In the genomic region with DNA sequence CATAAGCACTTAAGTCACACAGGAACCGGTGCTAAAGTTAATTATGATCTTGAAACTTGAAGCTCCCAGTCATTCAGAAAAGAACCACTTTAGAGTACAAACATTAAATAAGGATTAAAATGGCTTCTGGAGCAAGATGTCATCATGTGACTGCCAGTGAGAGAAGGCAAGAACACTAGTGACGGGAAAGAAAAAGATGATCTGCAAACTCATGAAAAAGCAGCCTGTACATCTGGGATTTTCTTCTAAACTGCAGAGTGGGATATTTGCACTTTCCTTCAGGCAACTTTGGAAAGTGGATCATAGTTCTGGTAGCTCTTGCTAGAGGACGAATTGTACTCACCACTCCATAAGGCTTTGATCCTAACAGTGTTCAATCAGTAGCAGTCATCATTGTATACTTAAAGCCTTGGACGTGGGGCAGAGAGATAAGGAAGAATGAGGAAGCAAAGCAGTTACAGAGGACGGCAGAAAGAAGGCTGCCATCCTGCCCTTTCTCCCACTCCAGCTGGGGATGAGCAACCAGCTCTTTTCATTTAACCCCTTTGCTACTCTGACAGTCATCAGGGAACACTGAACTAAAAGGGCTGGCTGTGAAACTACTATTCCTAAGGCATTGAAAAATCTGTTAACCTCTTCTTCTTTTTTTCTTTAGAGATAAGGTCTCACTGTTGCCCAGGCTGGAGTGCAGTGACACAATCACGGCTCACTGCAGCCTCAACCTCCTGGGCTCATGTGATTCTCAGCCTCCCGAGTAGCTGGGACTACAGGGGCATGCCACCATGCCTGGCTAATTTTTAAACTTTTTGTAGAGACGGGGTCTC, we compare ENCODE assay signal across 12 cellular contexts. TPM values are rescaled to one million over a fixed set of nuclear protein-coding genes. Genes with fewer than 3 reads are reported as not detected.
A peak's percentile ranks its signal among the peaks of the same experiment; 100 is the strongest.
DNase-seq lines count a peak whose midpoint lies in the region; ATAC-seq lines count a peak whose summit lies in the region.
"Had no signal": no experiment of that assay in that cellular context is flagged by ENCODE, and none has a peak within 500 bp of the region (broad histone marks: within the 10 kb centered on the region; RNA-seq: fewer than 3 reads in every experiment).

No MANE protein-coding gene starts in this region.

- H3K4ac ChIP-seq in neuronal stem cell (ENCODE audit: low read length): no peak overlapping the region

- no peaks in the 10 kb centered on the region for H3K27me3 ChIP-seq in CD4-positive, alpha-beta memory T cell (ENCODE audit: insufficient read depth, low read length)
- no peaks in the 10 kb centered on the region for H3K27me3 ChIP-seq in neuronal stem cell (ENCODE audit: control insufficient read depth in 3 of 3, insufficient read depth in 3 of 3, low read depth in 1 of 3, low read length in 3 of 3)
- no peaks in the 10 kb centered on the region for H3K27me3 ChIP-seq in MG63

- H2BK120ac ChIP-seq in neuronal stem cell (ENCODE audit: low read depth, low read length): no peak overlapping the region

- H3K27ac ChIP-seq in CD4-positive, alpha-beta memory T cell (ENCODE audit: low read depth, low read length): no peak overlapping the region
- H3K27ac ChIP-seq in neuronal stem cell (replicated peaks; ENCODE audit: low read length): no peak overlapping the region
- H3K27ac ChIP-seq: KMS-11 had no signal

- no peaks in the 10 kb centered on the region for H3K27me3 Mint-ChIP-seq in CD4-positive, alpha-beta memory T cell
- H3K27me3 Mint-ChIP-seq in effector memory CD8-positive, alpha-beta T cell: no peaks in the 10 kb centered on the region

- peak overlapping the region; percentile 30 to 82 (median 56) for H3K27ac Mint-ChIP-seq in CD4-positive, alpha-beta memory T cell
- H3K27ac Mint-ChIP-seq in effector memory CD8-positive, alpha-beta T cell: peak overlapping the region; percentile 89 to 91

- H3K18ac ChIP-seq in neuronal stem cell (ENCODE audit: low read length): no peak overlapping the region

- H2BK12ac ChIP-seq in neuronal stem cell (ENCODE audit: low read length): no peak overlapping the region

- peaks cover 9 to 26% (median 19%) of the 10 kb centered on the region in 4 donors for H3K4me1 Mint-ChIP-seq in CD4-positive, alpha-beta memory T cell
- peaks cover 2 to 23% of the 10 kb centered on the region in 2 donors for H3K4me1 Mint-ChIP-seq in effector memory CD8-positive, alpha-beta T cell (ENCODE audit: low read depth in 2 of 2)

- no peak overlapping the region for H2BK5ac ChIP-seq in neuronal stem cell (ENCODE audit: low read length)

- no peak overlapping the region for H3K14ac ChIP-seq in neuronal stem cell (ENCODE audit: low read length)

- H4K91ac ChIP-seq in neuronal stem cell (ENCODE audit: low read depth, low read length, poor library complexity): no peak overlapping the region

- H3K9me3 ChIP-seq in CD4-positive, alpha-beta memory T cell (ENCODE audit: control insufficient read depth in 1 of 2, low read length in 2 of 2): no peaks in the 10 kb centered on the region
- H3K9me3 ChIP-seq in neuronal stem cell (replicated peaks in 1 of 2; ENCODE audit: control insufficient read depth in 2 of 2, insufficient read depth in 1 of 2, low read depth in 1 of 2, low read length in 2 of 2) (peaks cover 2 to 16% of the 10 kb centered on the region in 2 donors), MG63 (no peaks in the 10 kb centered on the region; the same call in 1 of the 2 replicates)

- no peaks in the 10 kb centered on the region for H3K36me3 ChIP-seq in CD4-positive, alpha-beta memory T cell (ENCODE audit: insufficient read depth, low read length)
- H3K36me3 ChIP-seq in neuronal stem cell (replicated peaks in 1 of 2; ENCODE audit: control insufficient read depth in 2 of 2, insufficient read depth in 2 of 2, low read length in 2 of 2) (peaks cover 0 to 26% of the 10 kb centered on the region in 2 donors), MG63 (no peaks in the 10 kb centered on the region)

- H2BK15ac ChIP-seq in neuronal stem cell (ENCODE audit: low read length): no peak overlapping the region

- H4K8ac ChIP-seq in neuronal stem cell (ENCODE audit: low read depth, low read length): no peak overlapping the region

- no peak for ATAC-seq in effector memory CD8-positive, alpha-beta T cell (replicated peaks)
- ATAC-seq: activated naive CD4-positive, alpha-beta T cell treated with anti-CD3 and anti-CD28 coated beads, Interleukin-2, amount 50 U/mL, for 72 hours had no signal

- POLR2A ChIA-PET in CD4-positive, alpha-beta memory T cell (lab: Charles Lee; ENCODE audit: partially characterized antibody): interaction anchor here (1.8 to 2.2 kb wide), 2 partner anchors 18 to 54 kb away, joined by 8 to 12 read pairs; partner anchors contain the start of genes ABHD3 and MIB1

- H3K4me3 Mint-ChIP-seq in CD4-positive, alpha-beta memory T cell: no peak overlapping the region
- no peak overlapping the region for H3K4me3 Mint-ChIP-seq in effector memory CD8-positive, alpha-beta T cell

- peaks cover 28 to 35% of the 10 kb centered on the region in 2 donors for H3K36me3 Mint-ChIP-seq in CD4-positive, alpha-beta memory T cell
- H3K36me3 Mint-ChIP-seq in effector memory CD8-positive, alpha-beta T cell (ENCODE audit: insufficient read depth): peaks cover 25% of the 10 kb centered on the region

- H3K9me3 Mint-ChIP-seq in CD4-positive, alpha-beta memory T cell: peaks cover 0 to 20% (median 8%) of the 10 kb centered on the region in 8 donors
- peaks cover 0 to 1% of the 10 kb centered on the region in 2 donors for H3K9me3 Mint-ChIP-seq in effector memory CD8-positive, alpha-beta T cell

- WGBS in neuronal stem cell (ENCODE audit: extremely low coverage in 2 of 2, insufficient read length in 2 of 2, insufficient replicate concordance in 1 of 2), 2 donors: no CpG with 5 or more reads among the region's 8 CpGs

- CTCF ChIA-PET in CD4-positive, alpha-beta memory T cell (lab: Charles Lee; ENCODE audit: partially characterized antibody): interaction anchor here (3.1 kb wide), 1 partner anchor 86 kb away, joined by 11 read pairs; the partner anchor contains the start of gene ESCO1

- H3K79me1 ChIP-seq in neuronal stem cell (ENCODE audit: low read depth, low read length): no peaks in the 10 kb centered on the region

- H3K4me1 ChIP-seq in CD4-positive, alpha-beta memory T cell (ENCODE audit: insufficient read depth, low read length): peaks cover 37% of the 10 kb centered on the region
- H3K4me1 ChIP-seq in neuronal stem cell (ENCODE audit: control insufficient read depth in 2 of 2, insufficient read depth in 1 of 2, low read depth in 1 of 2, low read length in 2 of 2): peaks cover 3 to 11% of the 10 kb centered on the region in 2 donors

- H3K23ac ChIP-seq in neuronal stem cell (ENCODE audit: low read depth, low read length, poor library complexity): no peak overlapping the region

- DNase-seq in CD4-positive, alpha-beta memory T cell: no peak
- DNase-seq in NCI-H2107 (lab: John Stamatoyannopoulos, UW) (peak; percentile 5), neuronal stem cell (ENCODE audit: low spot score) (no peak), ureter (ENCODE audit: low spot score) (no peak), amniotic stem cell (lab: John Stamatoyannopoulos, UW) (no peak), MG63 (no peak)
- DNase-seq in effector memory CD8-positive, alpha-beta T cell: no peak
- DNase-seq in activated CD8-positive, alpha-beta memory T cell treated with anti-CD3 and anti-CD28 coated beads for 24 hours: no peak
- DNase-seq: activated CD4-positive, CD25-positive, alpha-beta regulatory T cell; EL had no signal

- H2AK5ac ChIP-seq in neuronal stem cell (ENCODE audit: low read depth, low read length): no peak overlapping the region

- intact Hi-C loops in CD4-positive, alpha-beta memory T cell (cut with micrococcal nuclease): no loop called here

- H2AFZ ChIP-seq in neuronal stem cell (ENCODE audit: low read length): peak overlapping the region; percentile 35

- no peak overlapping the region for H3K4me2 ChIP-seq in neuronal stem cell (ENCODE audit: insufficient read depth, low read length, poor library complexity, severe bottlenecking)
- H3K4me2 ChIP-seq: KMS-11 had no signal

- no peak overlapping the region for H3K4me3 ChIP-seq in CD4-positive, alpha-beta memory T cell (ENCODE audit: low read length in 2 of 2)
- H3K4me3 ChIP-seq in neuronal stem cell (ENCODE audit: low read length in 2 of 2) (no peak overlapping the region), MG63 (no peak overlapping the region)

- H3K9ac ChIP-seq in neuronal stem cell (ENCODE audit: low read depth, low read length, poor library complexity): no peak overlapping the region
- H3K9ac ChIP-seq: KMS-11 had no signal

RNA-seq across cellular contexts. Expression of gene ABHD3, which starts 18.1 kb away (rescaled TPM):
- 10 to 100 TPM; 63.0 to 65.6 TPM for total RNA-seq in CD4-positive, alpha-beta memory T cell
- 10 to 100 TPM; 35.0 to 43.9 TPM for polyA plus RNA-seq in CD4-positive, alpha-beta memory T cell
- 4.6 TPM for polyA plus RNA-seq in neuronal stem cell (2013, experiment 1 of 2)
- polyA plus RNA-seq in neuronal stem cell (2013, experiment 2 of 2): 4.6 TPM
- 16.5 TPM for total RNA-seq in ureter
- total RNA-seq in MG63 (2014; rRNA removed; shearing (Covaris generic); ENCODE audit: low replicate concordance): 7.1 and 7.6 TPM in 2 replicates

RNA-seq across cellular contexts. Expression of gene MIB1, which starts 54.1 kb away (rescaled TPM):
- 10 to 100 TPM; 37.6 to 39.0 TPM for total RNA-seq in CD4-positive, alpha-beta memory T cell
- polyA plus RNA-seq in CD4-positive, alpha-beta memory T cell: 1 to 10 TPM; 6.7 to 7.5 TPM
- 34.4 TPM for polyA plus RNA-seq in neuronal stem cell (2013, experiment 1 of 2)
- 35.7 TPM for polyA plus RNA-seq in neuronal stem cell (2013, experiment 2 of 2)
- 45.3 TPM for total RNA-seq in ureter
- total RNA-seq in MG63 (2014; rRNA removed; shearing (Covaris generic); ENCODE audit: low replicate concordance): 19.9 and 24.8 TPM in 2 replicates
